8 cellular contexts compared by ENCODE assay signal in genomic region chr7:134885967-134886352, GRCh38.
DNase-seq lines count a peak whose midpoint lies in the region; ATAC-seq and TF ChIP-seq lines count a peak whose summit lies in the region.

No MANE protein-coding gene starts in this region.

- H3K4me2 ChIP-seq in GM23338, result no peak overlapping the region
- H3K4me2 ChIP-seq in SK-N-SH, result peak overlapping the region; percentile 63
- peak overlapping the region; percentile 67 for H3K4me2 ChIP-seq in skeletal muscle satellite cell (ENCODE audit: low read length)

- TF ChIP-seq CTCF in GM23338 (conservative IDR thresholded peaks at IDR 0.05; ENCODE audit: low read depth in 2 of 2), result no peak
- TF ChIP-seq CTCF in SK-N-SH (IDR thresholded peaks at IDR 0.05), result no peak

- no peaks in the 10 kb centered on the region for H3K36me3 Mint-ChIP-seq in GM23338 (ENCODE audit: low read depth)
- H3K36me3 Mint-ChIP-seq in activated T-helper 17 cell treated with anti-CD3 and anti-CD28 coated beads, Interleukin-2, amount 50 U/mL, for 72 hours (ENCODE audit: low read depth), result no peaks in the 10 kb centered on the region

- H3K36me3 ChIP-seq in GM23338 (ENCODE audit: insufficient read depth) (no peaks in the 10 kb centered on the region), SK-N-SH (replicated peaks in 1 of 2; ENCODE audit: control insufficient read depth in 1 of 2, insufficient read depth in 2 of 2, low read length in 1 of 2) (peaks cover 11 to 16% of the 10 kb centered on the region in 2 experiments), skeletal muscle satellite cell (ENCODE audit: insufficient read depth, low read length) (no peaks in the 10 kb centered on the region)

- H3K4me3 ChIP-seq in GM23338 (no peak overlapping the region), SK-N-SH (ENCODE audit: low read depth in 2 of 2, low read length in 1 of 2) (peak overlapping the region in 1 of 2 experiments; percentile 5; a peak in 2 of 4 replicates), skeletal muscle satellite cell (ENCODE audit: low read length) (peak overlapping the region; percentile 23)

- peak overlapping the region; percentile 46; the same call in 1 of the 2 replicates for H3K9ac ChIP-seq in SK-N-SH
- H3K9ac ChIP-seq in skeletal muscle satellite cell (ENCODE audit: low read depth, low read length), result peak overlapping the region; percentile 54

- CTCF ChIA-PET in SK-N-SH (lab: Yijun Ruan, JAX), result no interaction called here

- no peaks in the 10 kb centered on the region for H3K27me3 ChIP-seq in GM23338 (ENCODE audit: insufficient read depth)
- H3K27me3 ChIP-seq in SK-N-SH (ENCODE audit: insufficient read depth), result no peaks in the 10 kb centered on the region
- no peaks in the 10 kb centered on the region for H3K27me3 ChIP-seq in skeletal muscle satellite cell (ENCODE audit: control insufficient read depth, insufficient read depth, low read length)

- POLR2A ChIA-PET in SK-N-SH (lab: Yijun Ruan, JAX), result no interaction called here

- no peak for DNase-seq in GM23338 (ENCODE audit: low spot score)
- no peak for DNase-seq in SK-N-SH
- DNase-seq in glomerular visceral epithelial cell (ENCODE audit: extremely low spot score), result peak; percentile 25
- DNase-seq in SK-N-DZ (ENCODE audit: low spot score), result no peak
- DNase-seq in NCI-H1105 (lab: John Stamatoyannopoulos, UW), result no peak
- DNase-seq in stimulated activated CD4-positive, alpha-beta T cell treated with anti-CD3 and anti-CD28 coated beads, Interleukin-12 subunit alpha, Interleukin-12 subunit beta, amount 100 ng/mL, for 4 hours, result no peak

- H3F3A ChIP-seq in GM23338 (replicated peaks; ENCODE audit: low read depth) (no peaks in the 10 kb centered on the region), SK-N-SH (replicated peaks; ENCODE audit: insufficient read depth) (peaks cover 58% of the 10 kb centered on the region)

- H3K9me2 ChIP-seq in GM23338 (ENCODE audit: insufficient read depth) (no peaks in the 10 kb centered on the region), SK-N-SH (no peaks in the 10 kb centered on the region)

- H4K20me1 ChIP-seq in GM23338 (replicated peaks; ENCODE audit: insufficient read depth) (no peaks in the 10 kb centered on the region; the same call in 1 of the 2 replicates), SK-N-SH (ENCODE audit: insufficient read depth) (peaks cover 30% of the 10 kb centered on the region)

- peaks cover 3% of the 10 kb centered on the region for H3K27me3 Mint-ChIP-seq in GM23338 (ENCODE audit: insufficient read depth, low read depth, poor library complexity)
- no peaks in the 10 kb centered on the region for H3K27me3 Mint-ChIP-seq in activated T-helper 17 cell treated with anti-CD3 and anti-CD28 coated beads, Interleukin-2, amount 50 U/mL, for 72 hours

- H3K4me1 ChIP-seq in GM23338 (ENCODE audit: insufficient read depth) (peaks cover 6% of the 10 kb centered on the region; the same call in 1 of the 2 replicates), SK-N-SH (ENCODE audit: control insufficient read depth in 1 of 2, insufficient read depth in 2 of 2, low read depth in 1 of 2, low read length in 1 of 2) (peaks cover 21 to 33% of the 10 kb centered on the region in 2 experiments), skeletal muscle satellite cell (ENCODE audit: control insufficient read depth, insufficient read depth, low read length) (peaks cover 32% of the 10 kb centered on the region)

- H3K79me2 ChIP-seq in GM23338 (replicated peaks; ENCODE audit: insufficient read depth), result no peaks in the 10 kb centered on the region
- peaks cover 86% of the 10 kb centered on the region for H3K79me2 ChIP-seq in SK-N-SH (ENCODE audit: insufficient read depth)

- H3K4me1 Mint-ChIP-seq in GM23338, result peaks cover 13% of the 10 kb centered on the region
- no peaks in the 10 kb centered on the region for H3K4me1 Mint-ChIP-seq in activated T-helper 17 cell treated with anti-CD3 and anti-CD28 coated beads, Interleukin-2, amount 50 U/mL, for 72 hours

- H3K4me3 Mint-ChIP-seq in GM23338, result no peak overlapping the region
- no peak overlapping the region for H3K4me3 Mint-ChIP-seq in activated T-helper 17 cell treated with anti-CD3 and anti-CD28 coated beads, Interleukin-2, amount 50 U/mL, for 72 hours

- no peak for ATAC-seq in GM23338
- no peak for ATAC-seq in activated T-helper 17 cell treated with anti-CD3 and anti-CD28 coated beads, Interleukin-2, amount 50 U/mL, for 72 hours (replicated peaks)

- no peaks in the 10 kb centered on the region for H3K9me3 Mint-ChIP-seq in GM23338
- no peaks in the 10 kb centered on the region for H3K9me3 Mint-ChIP-seq in activated T-helper 17 cell treated with anti-CD3 and anti-CD28 coated beads, Interleukin-2, amount 50 U/mL, for 72 hours

- H2AFZ ChIP-seq in GM23338, result no peak overlapping the region
- no peak overlapping the region for H2AFZ ChIP-seq in SK-N-SH (ENCODE audit: low read depth)

- TF ChIP-seq RAD21 in SK-N-SH (IDR thresholded peaks at IDR 0.05; ENCODE audit: low read length), result no peak

- H3K27ac Mint-ChIP-seq in GM23338, result peak overlapping the region; percentile 14; the same call in 1 of the 2 replicates
- no peak overlapping the region for H3K27ac Mint-ChIP-seq in activated T-helper 17 cell treated with anti-CD3 and anti-CD28 coated beads, Interleukin-2, amount 50 U/mL, for 72 hours

- WGBS in SK-N-SH (ENCODE audit: low lambda C conversion rate), result 9% methylated on average over 1 of the region's 1 CpG

- TF ChIP-seq EP300 in SK-N-SH (IDR thresholded peaks at IDR 0.05; ENCODE audit: borderline replicate concordance in 1 of 2, low read depth in 1 of 2, low read length in 1 of 2), result no peak

- no peaks in the 10 kb centered on the region for H3K9me3 ChIP-seq in SK-N-SH
- H3K9me3 ChIP-seq in skeletal muscle satellite cell (replicated peaks; ENCODE audit: low read length), result no peaks in the 10 kb centered on the region

- H3K27ac ChIP-seq in GM23338 (ENCODE audit: low read depth) (peak overlapping the region; percentile 61; the same call in 1 of the 2 replicates), SK-N-SH (ENCODE audit: low read depth in 2 of 2, low read length in 1 of 2) (peak overlapping the region; percentile 78 to 90)

TF ChIP-seq in GM23338, 12 proteins besides CTCF, POLR2A, EP300 and RAD21 (continues in another document):
- no peak for TF ChIP-seq ZNF114 (CRISPR knock-in tag; IDR thresholded peaks at IDR 0.05)

TF ChIP-seq in SK-N-SH, 30 proteins besides CTCF, POLR2A, EP300 and RAD21 (continues in another document):
- TF ChIP-seq RCOR1 (IDR thresholded peaks at IDR 0.05; ENCODE audit: low read length) (no peak), MAX (IDR thresholded peaks at IDR 0.05; ENCODE audit: low read depth) (no peak), RFX5 (IDR thresholded peaks at IDR 0.05; ENCODE audit: low read length) (no peak), TCF12 (IDR thresholded peaks at IDR 0.05) (peak; percentile 34), ZBTB33 (IDR thresholded peaks at IDR 0.05; ENCODE audit: borderline replicate concordance, low read depth) (no peak), NFIC (IDR thresholded peaks at IDR 0.05; ENCODE audit: borderline replicate concordance) (no peak), IRF3 (IDR thresholded peaks at IDR 0.05; ENCODE audit: low read depth, low read length) (no peak), SMC3 (IDR thresholded peaks at IDR 0.05; ENCODE audit: low read depth, low read length) (no peak), FOSL2 (IDR thresholded peaks at IDR 0.05; ENCODE audit: borderline replicate concordance, low read depth) (peak; percentile 82), TAF1 (IDR thresholded peaks at IDR 0.05; ENCODE audit: borderline replicate concordance, low read depth, low read length) (no peak), USF2 (IDR thresholded peaks at IDR 0.05; ENCODE audit: borderline replicate concordance, low read depth, low read length) (no peak), SIN3A (IDR thresholded peaks at IDR 0.05; ENCODE audit: borderline replicate concordance, low read depth, low read length) (no peak), CHD2 (IDR thresholded peaks at IDR 0.05; ENCODE audit: low read length, partially characterized antibody) (no peak), ELF1 (IDR thresholded peaks at IDR 0.05) (no peak), POLR2AphosphoS5 (IDR thresholded peaks at IDR 0.05; ENCODE audit: low read depth, low read length) (no peak), RXRA (IDR thresholded peaks at IDR 0.05; ENCODE audit: borderline replicate concordance, low read depth) (no peak), JUND (IDR thresholded peaks at IDR 0.05) (peak; percentile 69)
